In genomic region chr6:13764996-13765395, GRCh38 we compare ENCODE assay signal across 2 cellular contexts.
TF ChIP-seq lines count a peak whose summit lies in the region.

No MANE protein-coding gene starts in this region.

TF ChIP-seq in GM12878, 131 proteins besides CTCF, POLR2A, EP300 and RAD21 (continued from another document):
- TF ChIP-seq WRNIP1 (IDR thresholded peaks at IDR 0.05; ENCODE audit: borderline replicate concordance, low read depth, low read length) (no peak), IRF5 (IDR thresholded peaks at IDR 0.05; ENCODE audit: borderline replicate concordance) (no peak), RBBP5 (conservative IDR thresholded peaks at IDR 0.05) (no peak), MLLT1 (IDR thresholded peaks at IDR 0.05) (no peak), HDAC6 (IDR thresholded peaks at IDR 0.05; ENCODE audit: unreplicated experiment) (no peak), IKZF2 (IDR thresholded peaks at IDR 0.05) (0 out of 4 replicates have a peak, but pooled peaks of 1 of the 2 experiments have one; percentile 31), NR2C2 (IDR thresholded peaks at IDR 0.05; ENCODE audit: borderline replicate concordance, control insufficient read depth, insufficient read length, low read depth) (no peak), E4F1 (IDR thresholded peaks at IDR 0.05; ENCODE audit: borderline replicate concordance, partially characterized antibody) (no peak), ETV6 (conservative IDR thresholded peaks at IDR 0.05 in 1 of 2, IDR thresholded peaks at IDR 0.05 in 1 of 2; ENCODE audit: borderline replicate concordance in 1 of 2, low read depth in 1 of 2) (no peak), BHLHE40 (IDR thresholded peaks at IDR 0.05; ENCODE audit: borderline replicate concordance in 1 of 2, low read depth in 2 of 2, low read length in 1 of 2) (peak in 1 of 2 experiments; percentile 57; a peak in 1 of 4 replicates), YBX1 (IDR thresholded peaks at IDR 0.05) (no peak), SPI1 (IDR thresholded peaks at IDR 0.05; ENCODE audit: borderline replicate concordance, insufficient read depth, low read depth, low read length) (peak; percentile 84; the same call in 1 of the 2 replicates), ATF2 (IDR thresholded peaks at IDR 0.05; ENCODE audit: low read length) (no peak), TCF12 (IDR thresholded peaks at IDR 0.05; ENCODE audit: low read depth, low read length) (0 out of 2 replicates have a peak, but pooled peaks have one; percentile 33), SMAD1 (IDR thresholded peaks at IDR 0.05; ENCODE audit: low read depth, partially characterized antibody) (no peak), RFX5 (IDR thresholded peaks at IDR 0.05; ENCODE audit: low read depth, low read length) (no peak), ESRRA (IDR thresholded peaks at IDR 0.05; ENCODE audit: low read length) (no peak), ATF3 (IDR thresholded peaks at IDR 0.05; ENCODE audit: borderline replicate concordance, extremely low read depth, low read depth, low read length) (no peak), TCF3 (IDR thresholded peaks at IDR 0.05; ENCODE audit: borderline replicate concordance, insufficient read depth, low read depth, low read length) (no peak), POU2F2 (IDR thresholded peaks at IDR 0.05; ENCODE audit: borderline replicate concordance, low read depth, low read length) (peak; percentile 47; the same call in 1 of the 3 replicates), CEBPB (IDR thresholded peaks at IDR 0.05; ENCODE audit: borderline replicate concordance in 1 of 2, low read depth in 2 of 2, low read length in 2 of 2) (no peak), CREB1 (IDR thresholded peaks at IDR 0.05; ENCODE audit: low read depth) (no peak), YY1 (IDR thresholded peaks at IDR 0.05; ENCODE audit: low read depth, low read length) (no peak), MYC (IDR thresholded peaks at IDR 0.05; ENCODE audit: insufficient read depth, insufficient read length, insufficient replicate concordance, low read length, severe bottlenecking) (no peak), CBFB (IDR thresholded peaks at IDR 0.05; ENCODE audit: low read depth) (no peak), NRF1 (conservative IDR thresholded peaks at IDR 0.05; ENCODE audit: low read depth, low read length) (no peak)
TF ChIP-seq in GM12878: peak in this region for 6.

TF ChIP-seq in SK-N-SH treated with all-trans-retinoic acid at 6 μM for 48 hours, 23 proteins besides CTCF, POLR2A, EP300 and RAD21 (continued from another document):
- TF ChIP-seq CSRNP3 (CRISPR knock-in tag; IDR thresholded peaks at IDR 0.05) (no peak), ESRRG (CRISPR knock-in tag; IDR thresholded peaks at IDR 0.05) (no peak), BACH2 (CRISPR knock-in tag; IDR thresholded peaks at IDR 0.05; ENCODE audit: borderline replicate concordance) (no peak), POU6F1 (CRISPR knock-in tag; IDR thresholded peaks at IDR 0.05; ENCODE audit: borderline replicate concordance, low read depth) (no peak)
